ENCODE assay signal across 13 cellular contexts in genomic region chr9:111633389-111633736, GRCh38. TPM values are rescaled to one million over a fixed set of nuclear protein-coding genes. Genes with fewer than 3 reads are reported as not detected.
A peak's percentile ranks its signal among the peaks of the same experiment; 100 is the strongest.
DNase-seq lines count a peak whose midpoint lies in the region; ATAC-seq, FAIRE-seq and TF ChIP-seq lines count a peak whose summit lies in the region.
"Had no signal": no experiment of that assay in that cellular context is flagged by ENCODE, and none has a peak within 500 bp of the region (broad histone marks: within the 10 kb centered on the region; RNA-seq: fewer than 3 reads in every experiment).

No MANE protein-coding gene starts in this region.

- no peaks in the 10 kb centered on the region for H3K27me3 Mint-ChIP-seq in activated CD8-positive, alpha-beta T cell treated with anti-CD3 and anti-CD28 coated beads for 36 hours
- H3K27me3 Mint-ChIP-seq in activated CD8-positive, alpha-beta T cell treated with anti-CD3 and anti-CD28 coated beads, Interleukin-2, amount 10 ng/mL, durations not matched to agents 7 days and 5 days (ENCODE audit: low read depth): no peaks in the 10 kb centered on the region
- peaks cover 12% of the 10 kb centered on the region for H3K27me3 Mint-ChIP-seq in endothelial cell (ENCODE audit: unreplicated experiment)
- no peaks in the 10 kb centered on the region for H3K27me3 Mint-ChIP-seq in osteocyte (ENCODE audit: unreplicated experiment)
- H3K27me3 Mint-ChIP-seq: central memory CD8-positive, alpha-beta T cell had no signal

- peaks cover 65% of the 10 kb centered on the region for H3K79me2 ChIP-seq in Loucy (ENCODE audit: insufficient read depth, low read length)

- no peaks in the 10 kb centered on the region for H3K9me2 ChIP-seq in Loucy (replicated peaks; ENCODE audit: low read depth, low read length)

- peaks cover 40% of the 10 kb centered on the region for H3K4me1 Mint-ChIP-seq in activated CD8-positive, alpha-beta T cell treated with anti-CD3 and anti-CD28 coated beads for 36 hours (ENCODE audit: low read depth)
- H3K4me1 Mint-ChIP-seq in activated CD8-positive, alpha-beta T cell treated with anti-CD3 and anti-CD28 coated beads, Interleukin-2, amount 10 ng/mL, durations not matched to agents 7 days and 5 days (ENCODE audit: low read depth): peaks cover 33% of the 10 kb centered on the region
- peaks cover 31% of the 10 kb centered on the region for H3K4me1 Mint-ChIP-seq in endothelial cell (ENCODE audit: unreplicated experiment)
- H3K4me1 Mint-ChIP-seq in osteocyte (ENCODE audit: unreplicated experiment): peaks cover 29% of the 10 kb centered on the region

- CTCF ChIA-PET in activated CD8-positive, alpha-beta T cell treated with anti-CD3 and anti-CD28 coated beads for 36 hours (lab: Charles Lee): interaction anchor here (1.0 to 1.2 kb wide), 2 partner anchors 35 to 67 kb away, joined by 3 to 5 read pairs; no protein-coding TSS in a partner anchor
- CTCF ChIA-PET in activated CD8-positive, alpha-beta T cell treated with anti-CD3 and anti-CD28 coated beads, Interleukin-2, amount 10 ng/mL, durations not matched to agents 7 days and 5 days (lab: Charles Lee): no interaction called here

- no peak for TF ChIP-seq CTCF in activated CD8-positive, alpha-beta T cell treated with anti-CD3 and anti-CD28 coated beads for 36 hours (IDR thresholded peaks at IDR 0.05)
- TF ChIP-seq CTCF in Loucy (conservative IDR thresholded peaks at IDR 0.05; ENCODE audit: low read length) (no peak), endothelial cell (IDR thresholded peaks at IDR 0.05; ENCODE audit: unreplicated experiment) (no peak), osteocyte (IDR thresholded peaks at IDR 0.05) (no peak), adrenal gland (IDR thresholded peaks at IDR 0.05) (no peak)

- H3K4me3 Mint-ChIP-seq in activated CD8-positive, alpha-beta T cell treated with anti-CD3 and anti-CD28 coated beads for 36 hours: peak overlapping the region; percentile 89
- no peak overlapping the region for H3K4me3 Mint-ChIP-seq in activated CD8-positive, alpha-beta T cell treated with anti-CD3 and anti-CD28 coated beads, Interleukin-2, amount 10 ng/mL, durations not matched to agents 7 days and 5 days
- peak overlapping the region; percentile 13 for H3K4me3 Mint-ChIP-seq in endothelial cell (ENCODE audit: unreplicated experiment)
- H3K4me3 Mint-ChIP-seq in osteocyte (ENCODE audit: unreplicated experiment): peak overlapping the region; percentile 93

- no peaks in the 10 kb centered on the region for H3K36me3 ChIP-seq in Loucy (ENCODE audit: insufficient read depth, low read length)
- no peaks in the 10 kb centered on the region for H3K36me3 ChIP-seq in adrenal gland (replicated peaks in 1 of 2)
- H3K36me3 ChIP-seq: esophagus squamous epithelium, vagina had no signal

- no peak overlapping the region for H2AFZ ChIP-seq in Loucy (ENCODE audit: low read length)

- H3K4me2 ChIP-seq in Loucy (ENCODE audit: low read depth, low read length, poor library complexity, severe bottlenecking): peak overlapping the region; percentile 96

- no peak for ATAC-seq in activated CD8-positive, alpha-beta T cell treated with anti-CD3 and anti-CD28 coated beads for 36 hours
- no peak for ATAC-seq in activated CD8-positive, alpha-beta T cell treated with anti-CD3 and anti-CD28 coated beads, Interleukin-2, amount 10 ng/mL, durations not matched to agents 7 days and 5 days

- H3K4me1 ChIP-seq in Loucy (ENCODE audit: insufficient read depth, low read length, poor library complexity, severe bottlenecking) (peaks cover 64% of the 10 kb centered on the region), adrenal gland (replicated peaks in 1 of 2) (peaks cover 17 to 62% of the 10 kb centered on the region in 2 donors)

- no peaks in the 10 kb centered on the region for H3K9me3 Mint-ChIP-seq in activated CD8-positive, alpha-beta T cell treated with anti-CD3 and anti-CD28 coated beads for 36 hours
- no peaks in the 10 kb centered on the region for H3K9me3 Mint-ChIP-seq in activated CD8-positive, alpha-beta T cell treated with anti-CD3 and anti-CD28 coated beads, Interleukin-2, amount 10 ng/mL, durations not matched to agents 7 days and 5 days (ENCODE audit: insufficient read depth)
- no peaks in the 10 kb centered on the region for H3K9me3 Mint-ChIP-seq in endothelial cell (ENCODE audit: unreplicated experiment)
- H3K9me3 Mint-ChIP-seq in osteocyte (ENCODE audit: unreplicated experiment): no peaks in the 10 kb centered on the region
- H3K9me3 Mint-ChIP-seq: central memory CD8-positive, alpha-beta T cell had no signal

- peaks cover 42% of the 10 kb centered on the region for H3K36me3 Mint-ChIP-seq in activated CD8-positive, alpha-beta T cell treated with anti-CD3 and anti-CD28 coated beads for 36 hours (ENCODE audit: low read depth)
- peaks cover 16% of the 10 kb centered on the region for H3K36me3 Mint-ChIP-seq in activated CD8-positive, alpha-beta T cell treated with anti-CD3 and anti-CD28 coated beads, Interleukin-2, amount 10 ng/mL, durations not matched to agents 7 days and 5 days (ENCODE audit: low read depth)
- H3K36me3 Mint-ChIP-seq in endothelial cell (ENCODE audit: low read depth, unreplicated experiment) (peaks cover 4% of the 10 kb centered on the region), osteocyte (ENCODE audit: unreplicated experiment) (no peaks in the 10 kb centered on the region)

- no peak for DNase-seq in activated CD8-positive, alpha-beta T cell treated with anti-CD3 and anti-CD28 coated beads for 36 hours
- no peak for DNase-seq in activated CD8-positive, alpha-beta T cell treated with anti-CD3 and anti-CD28 coated beads, Interleukin-2, amount 10 ng/mL, durations not matched to agents 7 days and 5 days
- DNase-seq in endothelial cell (ENCODE audit: low spot score): no peak
- DNase-seq in osteocyte (ENCODE audit: extremely low spot score, unreplicated experiment): no peak
- DNase-seq in urothelium cell line (ENCODE audit: low spot score): no peak
- no peak for DNase-seq in T-helper 1 cell
- no peak for DNase-seq in adrenal gland
- DNase-seq: esophagus squamous epithelium, small intestine had no signal

- 92 to 100% (median 94%) methylated on average over 1 of the region's 1 CpG for WGBS in adrenal gland, 4 donors

- FAIRE-seq in urothelium cell line (lab: Jason Lieb, UNC): no peak
- FAIRE-seq: small intestine had no signal

- H4K20me1 ChIP-seq in Loucy (ENCODE audit: insufficient read depth, low read length, poor library complexity, severe bottlenecking): peaks cover 11% of the 10 kb centered on the region

- no peaks in the 10 kb centered on the region for H3F3A ChIP-seq in Loucy (ENCODE audit: low read depth)

- no peaks in the 10 kb centered on the region for H3K9me3 ChIP-seq in Loucy (ENCODE audit: insufficient read depth, low read depth, low read length)
- no peaks in the 10 kb centered on the region for H3K9me3 ChIP-seq in adrenal gland (replicated peaks in 1 of 3)
- H3K9me3 ChIP-seq: esophagus squamous epithelium, vagina had no signal

- no peak overlapping the region for H3K27ac ChIP-seq in adrenal gland
- H3K27ac ChIP-seq: esophagus squamous epithelium, RWPE1, vagina had no signal

- H3K9ac ChIP-seq in Loucy (ENCODE audit: low read depth, low read length, poor library complexity, severe bottlenecking): peak overlapping the region; percentile 79

- no peak for TF ChIP-seq POLR2A in adrenal gland (IDR thresholded peaks at IDR 0.05)

- peak overlapping the region; percentile 85 for H3K4me3 ChIP-seq in Loucy (ENCODE audit: low read length, poor library complexity, severe bottlenecking)
- no peak overlapping the region for H3K4me3 ChIP-seq in adrenal gland
- H3K4me3 ChIP-seq: esophagus squamous epithelium, vagina had no signal

- POLR2A ChIA-PET in activated CD8-positive, alpha-beta T cell treated with anti-CD3 and anti-CD28 coated beads for 36 hours (lab: Charles Lee): interaction anchor here (0.6 to 1.0 kb wide), 2 partner anchors 28 to 752 kb away, joined by 3 read pairs; partner anchors contain the start of gene GNG10
- POLR2A ChIA-PET in activated CD8-positive, alpha-beta T cell treated with anti-CD3 and anti-CD28 coated beads, Interleukin-2, amount 10 ng/mL, durations not matched to agents 7 days and 5 days (lab: Charles Lee): no interaction called here

- no peaks in the 10 kb centered on the region for H3K27me3 ChIP-seq in Loucy (ENCODE audit: insufficient read depth, low read length, poor library complexity, severe bottlenecking)
- H3K27me3 ChIP-seq in adrenal gland: no peaks in the 10 kb centered on the region
- H3K27me3 ChIP-seq: esophagus squamous epithelium, vagina had no signal

- intact Hi-C loops in activated CD8-positive, alpha-beta T cell treated with anti-CD3 and anti-CD28 coated beads for 36 hours (cut with micrococcal nuclease): no loop called here
- intact Hi-C loops in adrenal gland (cut with DNase I): no loop called here

- no peak overlapping the region for H3K27ac Mint-ChIP-seq in activated CD8-positive, alpha-beta T cell treated with anti-CD3 and anti-CD28 coated beads for 36 hours
- no peak overlapping the region for H3K27ac Mint-ChIP-seq in activated CD8-positive, alpha-beta T cell treated with anti-CD3 and anti-CD28 coated beads, Interleukin-2, amount 10 ng/mL, durations not matched to agents 7 days and 5 days
- H3K27ac Mint-ChIP-seq in endothelial cell (ENCODE audit: unreplicated experiment) (no peak overlapping the region), osteocyte (ENCODE audit: unreplicated experiment) (no peak overlapping the region)

RNA-seq across cellular contexts. Expression of gene DNAJC25, which starts 2.2 kb away (rescaled TPM):
- total RNA-seq in activated CD8-positive, alpha-beta T cell treated with anti-CD3 and anti-CD28 coated beads for 36 hours: 10 to 100 TPM in 1 of 2 experiments, 1 to 10 TPM in 1; 9.6 to 11.0 TPM
- 1 to 10 TPM; 3.9 to 4.2 TPM for total RNA-seq in activated CD8-positive, alpha-beta T cell treated with anti-CD3 and anti-CD28 coated beads, Interleukin-2, amount 10 ng/mL, durations not matched to agents 7 days and 5 days
- total RNA-seq in endothelial cell (ENCODE audit: unreplicated experiment) (3.9 TPM), osteocyte (5.4 and 6.5 TPM in 2 replicates), adrenal gland (10 to 100 TPM; 13.4 to 29.8 (median 17.2) TPM)
- polyA plus RNA-seq in adrenal gland: 10 to 100 TPM in 2 of 3 donors, 1 to 10 TPM in 1; 9.1 to 36.0 (median 10.9) TPM

RNA-seq across cellular contexts. Expression of gene GNG10, which starts 28.0 kb away (rescaled TPM):
- 10 to 100 TPM; 14.3 to 17.2 TPM for total RNA-seq in activated CD8-positive, alpha-beta T cell treated with anti-CD3 and anti-CD28 coated beads for 36 hours
- 10 to 100 TPM; 21.4 TPM for total RNA-seq in activated CD8-positive, alpha-beta T cell treated with anti-CD3 and anti-CD28 coated beads, Interleukin-2, amount 10 ng/mL, durations not matched to agents 7 days and 5 days
- total RNA-seq in endothelial cell (ENCODE audit: unreplicated experiment): 60.4 TPM
- 33.2 and 36.4 TPM in 2 replicates for total RNA-seq in osteocyte
- 100 to 1,000 TPM in 1 of 8 donors, 10 to 100 TPM in 7; 29.3 to 127 (median 58.3) TPM for total RNA-seq in adrenal gland
- polyA plus RNA-seq in adrenal gland: 10 to 100 TPM; 37.2 to 69.5 (median 53.4) TPM

RNA-seq across cellular contexts. Expression of gene PTGR1, which starts 33.9 kb away (rescaled TPM):
- total RNA-seq in activated CD8-positive, alpha-beta T cell treated with anti-CD3 and anti-CD28 coated beads for 36 hours: 1 to 10 TPM; 1.7 to 1.8 TPM
- total RNA-seq in activated CD8-positive, alpha-beta T cell treated with anti-CD3 and anti-CD28 coated beads, Interleukin-2, amount 10 ng/mL, durations not matched to agents 7 days and 5 days: not detected
- total RNA-seq in endothelial cell (ENCODE audit: unreplicated experiment) (45.7 TPM), osteocyte (16.5 and 17.1 TPM in 2 replicates), adrenal gland (100 to 1,000 TPM in 7 of 8 donors, 10 to 100 TPM in 1; 73.0 to 170 (median 132) TPM)
- 100 to 1,000 TPM in 1 of 3 donors, 10 to 100 TPM in 2; 30.7 to 121 (median 42.7) TPM for polyA plus RNA-seq in adrenal gland
